ENCODE assay signal across 27 cellular contexts in the genomic region with DNA sequence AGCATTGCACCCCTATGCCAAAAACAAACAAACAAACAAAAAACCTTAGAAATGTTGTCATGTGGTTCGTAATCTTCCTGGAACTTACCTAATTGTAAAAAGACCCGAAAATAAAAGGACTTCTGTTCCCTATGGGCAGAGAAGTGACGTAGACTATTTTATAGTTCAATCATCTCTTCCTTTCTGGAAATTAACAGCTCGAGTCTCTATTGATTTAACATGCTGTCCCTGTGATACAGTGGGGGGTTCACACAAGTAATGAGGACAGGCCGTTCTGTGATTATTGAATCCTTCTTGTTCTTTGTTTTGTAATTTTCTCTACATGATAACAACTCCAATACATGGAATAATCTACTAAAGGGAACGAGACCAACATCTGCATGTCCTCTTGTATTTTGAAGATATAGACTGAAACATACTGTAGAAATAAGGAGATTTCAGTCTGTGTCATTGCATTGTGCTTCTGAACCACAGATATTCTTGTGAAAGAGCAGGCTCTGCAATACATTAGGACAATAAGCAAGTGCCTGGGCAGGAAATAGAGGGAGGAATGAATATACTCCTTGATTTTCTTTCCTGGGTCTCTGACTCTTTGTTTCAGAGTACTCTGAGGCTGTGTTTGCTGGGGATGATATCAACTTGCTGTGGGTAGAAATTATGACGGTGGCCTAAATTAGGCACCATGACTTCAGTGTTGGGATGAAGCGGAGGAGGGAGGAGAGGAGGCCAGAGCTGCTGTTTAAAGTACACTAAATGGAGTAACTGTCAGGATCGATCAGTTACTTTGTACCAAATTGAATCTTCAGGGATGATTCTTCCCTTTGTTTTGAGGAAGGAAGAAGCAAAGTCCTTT.
DNase-seq lines count a peak whose midpoint lies in the region; ATAC-seq and TF ChIP-seq lines count a peak whose summit lies in the region.
"Had no signal": no experiment of that assay in that cellular context is flagged by ENCODE, and none has a peak within 500 bp of the region (broad histone marks: within the 10 kb centered on the region; RNA-seq: fewer than 3 reads in every experiment).

No MANE protein-coding gene starts in this region.

- 87 to 97% methylated on average over 5 to 9 of the region's 9 CpGs for WGBS in endodermal cell (ENCODE audit: insufficient coverage in 1 of 2, insufficient read length in 1 of 2), 2 experiments

- H3K9me3 ChIP-seq in endodermal cell (ENCODE audit: control insufficient read depth, low read length) (no peaks in the 10 kb centered on the region), lower lobe of right lung (no peaks in the 10 kb centered on the region)
- H3K9me3 ChIP-seq: ascending aorta, BE2C had no signal

- H3K27me3 ChIP-seq in endodermal cell (ENCODE audit: control insufficient read depth, insufficient read depth, low read length, poor library complexity, severe bottlenecking), result no peaks in the 10 kb centered on the region
- no peaks in the 10 kb centered on the region for H3K27me3 ChIP-seq in lower lobe of right lung (ENCODE audit: low read depth)
- H3K27me3 ChIP-seq: ascending aorta, BE2C, hepatocyte had no signal

- H3K36me3 ChIP-seq in endodermal cell (ENCODE audit: control insufficient read depth, insufficient read depth, low read length) (no peaks in the 10 kb centered on the region), lower lobe of right lung (no peaks in the 10 kb centered on the region)
- H3K36me3 ChIP-seq: ascending aorta, BE2C had no signal

- no peak overlapping the region for H3K27ac ChIP-seq in endodermal cell (ENCODE audit: low read depth, low read length)
- no peak overlapping the region for H3K27ac ChIP-seq in lower lobe of right lung
- H3K27ac ChIP-seq: ascending aorta, hepatocyte, skin epidermis had no signal

- ATAC-seq in natural killer cell treated with Interleukin-12 subunit alpha and Interleukin-12 subunit beta and Interleukin-15 and Interleukin-18, amount 100 ng/mL, for 72 hours, result peak in 1 of 2 donors; percentile 29
- ATAC-seq in natural killer cell (no peak), lower lobe of right lung (no peak)
- ATAC-seq: activated CD8-positive, alpha-beta memory T cell treated with anti-CD3 and anti-CD28 coated beads, Interleukin-2, amount 10 ng/mL, durations not matched to agents 7 days and 5 days; left lobe of liver had no signal

- peaks cover 21 to 28% of the 10 kb centered on the region in 2 donors for H3K4me1 Mint-ChIP-seq in natural killer cell treated with Interleukin-12 subunit alpha and Interleukin-12 subunit beta and Interleukin-15 and Interleukin-18, amount 100 ng/mL, for 72 hours (ENCODE audit: low read depth in 2 of 2)
- H3K4me1 Mint-ChIP-seq in natural killer cell (peaks cover 21% of the 10 kb centered on the region in 2 donors), progenitor cell of endocrine pancreas (ENCODE audit: low read depth) (no peaks in the 10 kb centered on the region), endodermal cell (peaks cover 5% of the 10 kb centered on the region)

- H3K4me1 ChIP-seq in endodermal cell (ENCODE audit: control insufficient read depth, insufficient read depth, low read length), result no peaks in the 10 kb centered on the region
- no peaks in the 10 kb centered on the region for H3K4me1 ChIP-seq in lower lobe of right lung
- H3K4me1 ChIP-seq: ascending aorta, BE2C had no signal

- peaks cover 0 to 3% of the 10 kb centered on the region in 2 donors for H3K27me3 Mint-ChIP-seq in natural killer cell treated with Interleukin-12 subunit alpha and Interleukin-12 subunit beta and Interleukin-15 and Interleukin-18, amount 100 ng/mL, for 72 hours
- no peaks in the 10 kb centered on the region for H3K27me3 Mint-ChIP-seq in natural killer cell (ENCODE audit: low read depth in 2 of 2)
- no peaks in the 10 kb centered on the region for H3K27me3 Mint-ChIP-seq in progenitor cell of endocrine pancreas
- H3K27me3 Mint-ChIP-seq in endodermal cell (ENCODE audit: insufficient read depth), result no peaks in the 10 kb centered on the region
- H3K27me3 Mint-ChIP-seq: activated CD8-positive, alpha-beta memory T cell treated with anti-CD3 and anti-CD28 coated beads, Interleukin-2, amount 10 ng/mL, durations not matched to agents 7 days and 5 days; type B pancreatic cell had no signal

- H3K36me3 Mint-ChIP-seq in natural killer cell treated with Interleukin-12 subunit alpha and Interleukin-12 subunit beta and Interleukin-15 and Interleukin-18, amount 100 ng/mL, for 72 hours, result no peaks in the 10 kb centered on the region
- no peaks in the 10 kb centered on the region for H3K36me3 Mint-ChIP-seq in natural killer cell
- no peaks in the 10 kb centered on the region for H3K36me3 Mint-ChIP-seq in progenitor cell of endocrine pancreas (ENCODE audit: insufficient read depth)
- no peaks in the 10 kb centered on the region for H3K36me3 Mint-ChIP-seq in endodermal cell (ENCODE audit: low read depth)
- H3K36me3 Mint-ChIP-seq: type B pancreatic cell had no signal

- TF ChIP-seq CTCF in natural killer cell (IDR thresholded peaks at IDR 0.05) (no peak), fibroblast of pulmonary artery (IDR thresholded peaks at IDR 0.05; ENCODE audit: low read length, missing control alignments) (no peak), progenitor cell of endocrine pancreas (IDR thresholded peaks at IDR 0.05; ENCODE audit: unreplicated experiment) (no peak), endodermal cell (conservative IDR thresholded peaks at IDR 0.05) (no peak), lower lobe of right lung (IDR thresholded peaks at IDR 0.05) (no peak)

- H3K9me3 Mint-ChIP-seq in natural killer cell treated with Interleukin-12 subunit alpha and Interleukin-12 subunit beta and Interleukin-15 and Interleukin-18, amount 100 ng/mL, for 72 hours, result no peaks in the 10 kb centered on the region
- H3K9me3 Mint-ChIP-seq in natural killer cell, result no peaks in the 10 kb centered on the region
- no peaks in the 10 kb centered on the region for H3K9me3 Mint-ChIP-seq in progenitor cell of endocrine pancreas (ENCODE audit: low read depth)
- H3K9me3 Mint-ChIP-seq in endodermal cell, result no peaks in the 10 kb centered on the region
- H3K9me3 Mint-ChIP-seq: activated T-helper 1 cell treated with anti-CD3 and anti-CD28 coated beads, Interleukin-12 subunit alpha, Interleukin-12 subunit beta, Interleukin-2, Interleukin-4 antibody, amounts not matched to agents 30 ng/mL and 10 ng/mL and 1 ng/mL, durations not matched to agents 14 hours and 24 hours and 36 hours; type B pancreatic cell had no signal

- no peak overlapping the region for H3K9ac ChIP-seq in endodermal cell (ENCODE audit: extremely low read depth, low read length, poor library complexity, severe bottlenecking)

- no peak overlapping the region for H3K4me3 ChIP-seq in fibroblast of pulmonary artery (replicated peaks; ENCODE audit: low read depth, low read length)
- H3K4me3 ChIP-seq in endodermal cell (ENCODE audit: low read length), result no peak overlapping the region
- no peak overlapping the region for H3K4me3 ChIP-seq in lower lobe of right lung
- H3K4me3 ChIP-seq: ascending aorta, hepatocyte, skin epidermis had no signal

- no peak overlapping the region for H3K27ac Mint-ChIP-seq in natural killer cell treated with Interleukin-12 subunit alpha and Interleukin-12 subunit beta and Interleukin-15 and Interleukin-18, amount 100 ng/mL, for 72 hours
- H3K27ac Mint-ChIP-seq in natural killer cell (no peak overlapping the region), progenitor cell of endocrine pancreas (peak overlapping the region; percentile 2), endodermal cell (no peak overlapping the region)
- H3K27ac Mint-ChIP-seq: activated CD8-positive, alpha-beta memory T cell treated with anti-CD3 and anti-CD28 coated beads, Interleukin-2, amount 10 ng/mL, durations not matched to agents 7 days and 5 days; activated T-helper 1 cell treated with anti-CD3 and anti-CD28 coated beads, Interleukin-12 subunit alpha, Interleukin-12 subunit beta, Interleukin-2, Interleukin-4 antibody, amounts not matched to agents 30 ng/mL and 10 ng/mL and 1 ng/mL, durations not matched to agents 14 hours and 24 hours and 36 hours; type B pancreatic cell had no signal

- no peak for DNase-seq in natural killer cell treated with Interleukin-12 subunit alpha and Interleukin-12 subunit beta and Interleukin-15 and Interleukin-18, amount 100 ng/mL, for 72 hours (ENCODE audit: low spot score)
- DNase-seq in natural killer cell (no peak), fibroblast of pulmonary artery (ENCODE audit: low read depth) (peak; percentile 68), progenitor cell of endocrine pancreas (ENCODE audit: low spot score, unreplicated experiment) (no peak), endodermal cell (no peak), GF-D8 (lab: John Stamatoyannopoulos, UW) (no peak), lower lobe of right lung (no peak), NCI-H2227 treated with DMSO at 0.1 percent for 48 hours (lab: John Stamatoyannopoulos, UW) (no peak)
- DNase-seq: activated CD4-positive, alpha-beta T cell treated with anti-CD3 and anti-CD28 coated beads, Interleukin-2, amount 50 U/mL, for 1 hour; activated CD8-positive, alpha-beta memory T cell treated with anti-CD3 and anti-CD28 coated beads, Interleukin-2, amount 10 ng/mL, durations not matched to agents 7 days and 5 days; activated naive CD4-positive, alpha-beta T cell treated with anti-CD3 and anti-CD28 coated beads, Interleukin-2, amount 50 U/mL, for 16 hours; BE2C; caudate nucleus; DMS53; KBM-7; midbrain; MV-4-11; NCI-H1694; NCI-H2171 treated with DMSO at 0.1 percent for 48 hours; NCI-H82 had no signal

- peak overlapping the region; percentile 13 for H3K4me3 Mint-ChIP-seq in natural killer cell treated with Interleukin-12 subunit alpha and Interleukin-12 subunit beta and Interleukin-15 and Interleukin-18, amount 100 ng/mL, for 72 hours
- H3K4me3 Mint-ChIP-seq in natural killer cell (no peak overlapping the region), progenitor cell of endocrine pancreas (ENCODE audit: low read depth) (no peak overlapping the region), endodermal cell (no peak overlapping the region)
- H3K4me3 Mint-ChIP-seq: activated CD8-positive, alpha-beta memory T cell treated with anti-CD3 and anti-CD28 coated beads, Interleukin-2, amount 10 ng/mL, durations not matched to agents 7 days and 5 days; activated T-helper 1 cell treated with anti-CD3 and anti-CD28 coated beads, Interleukin-12 subunit alpha, Interleukin-12 subunit beta, Interleukin-2, Interleukin-4 antibody, amounts not matched to agents 30 ng/mL and 10 ng/mL and 1 ng/mL, durations not matched to agents 14 hours and 24 hours and 36 hours; neural crest cell; type B pancreatic cell had no signal

- intact Hi-C loops in natural killer cell (cut with micrococcal nuclease) (no loop called here), lower lobe of right lung (cut with DNase I) (no loop called here)
